ENCODE assay signal across 1 cellular context in genomic region chr7:140698477-140698876, GRCh38.
TF ChIP-seq lines count a peak whose summit lies in the region.

No MANE protein-coding gene starts in this region.

TF ChIP-seq in WTC11, 78 proteins besides CTCF, POLR2A, EP300 and RAD21 (continued from another document):
- TF ChIP-seq ZNF263 (CRISPR knock-in tag; IDR thresholded peaks at IDR 0.05; ENCODE audit: low read depth), result no peak
- no peak for TF ChIP-seq ZBTB21 (CRISPR knock-in tag; IDR thresholded peaks at IDR 0.05; ENCODE audit: borderline replicate concordance)
